Comparison of ENCODE assay signal across 8 cellular contexts in genomic region chr9:33785914-33786313, GRCh38. TPM values are rescaled to one million over a fixed set of nuclear protein-coding genes. Genes with fewer than 3 reads are reported as not detected.
DNase-seq lines count a peak whose midpoint lies in the region; ATAC-seq, FAIRE-seq and TF ChIP-seq lines count a peak whose summit lies in the region.

No MANE protein-coding gene starts in this region.

- peak; percentile 64 for FAIRE-seq in GM18507 (lab: Jason Lieb, UNC)
- no peak for FAIRE-seq in small intestine (lab: Jason Lieb, UNC)

- no peaks in the 10 kb centered on the region for H3K4me1 ChIP-seq in small intestine (ENCODE audit: control insufficient read depth in 2 of 2, insufficient read depth in 1 of 2, low read depth in 1 of 2, low read length in 1 of 2)

- no peaks in the 10 kb centered on the region for H3K27me3 ChIP-seq in small intestine (ENCODE audit: control insufficient read depth in 2 of 2, insufficient read depth in 2 of 2, low read length in 2 of 2)

- no peak for ATAC-seq in HG03378 (IDR thresholded peaks at IDR 0.05; ENCODE audit: unreplicated experiment)

- no peak for DNase-seq in AG09309 (ENCODE audit: low read depth)
- DNase-seq in GM18507 (ENCODE audit: extremely low spot score, insufficient read length, low read depth), result no peak
- DNase-seq in RPMI8226, result peak; percentile 27
- DNase-seq in foreskin fibroblast, result peak in 1 of 2 donors; percentile 22
- DNase-seq in small intestine, result no peak
- no peak for DNase-seq in T-helper 2 cell
- no peak for DNase-seq in superior temporal gyrus (ENCODE audit: extremely low spot score)

- no peak overlapping the region for H3K27ac ChIP-seq in small intestine (ENCODE audit: low read depth in 1 of 2, low read length in 1 of 2)

- no peaks in the 10 kb centered on the region for H3K9me3 ChIP-seq in small intestine (ENCODE audit: control insufficient read depth, low read depth)

- peaks cover 0 to 1% of the 10 kb centered on the region in 2 donors for H3K36me3 ChIP-seq in small intestine (ENCODE audit: control insufficient read depth in 2 of 2, insufficient read depth in 2 of 2, low read length in 2 of 2)

- 84 to 96% (median 86%) methylated on average over 5 of the region's 5 CpGs for WGBS in small intestine, 3 donors

- peak; percentile 45 for TF ChIP-seq CTCF in AG09309 (IDR thresholded peaks at IDR 0.05; ENCODE audit: control insufficient read depth, insufficient read depth, low read depth, low read length, missing control alignments)
- TF ChIP-seq CTCF in foreskin fibroblast (IDR thresholded peaks at IDR 0.05; ENCODE audit: low read depth, low read length), result peak; percentile 23

- no peak overlapping the region for H3K4me3 ChIP-seq in AG09309 (ENCODE audit: control insufficient read depth, low read depth, low read length)
- H3K4me3 ChIP-seq in foreskin fibroblast (ENCODE audit: low read depth in 1 of 2, low read length in 2 of 2), result no peak overlapping the region
- no peak overlapping the region for H3K4me3 ChIP-seq in small intestine (ENCODE audit: low read depth in 1 of 2, low read length in 2 of 2)

RNA-seq across cellular contexts. Expression of gene PRSS3, which starts 9.4 kb away (rescaled TPM):
- polyA plus RNA-seq in small intestine, result 100 to 1,000 TPM; 147 to 505 (median 430) TPM

RNA-seq across cellular contexts. Expression of gene UBE2R2, which starts 31.0 kb away (rescaled TPM):
- polyA plus RNA-seq in small intestine, result 10 to 100 TPM; 22.5 to 42.4 (median 29.5) TPM
